19 cellular contexts compared by ENCODE assay signal in the genomic region with DNA sequence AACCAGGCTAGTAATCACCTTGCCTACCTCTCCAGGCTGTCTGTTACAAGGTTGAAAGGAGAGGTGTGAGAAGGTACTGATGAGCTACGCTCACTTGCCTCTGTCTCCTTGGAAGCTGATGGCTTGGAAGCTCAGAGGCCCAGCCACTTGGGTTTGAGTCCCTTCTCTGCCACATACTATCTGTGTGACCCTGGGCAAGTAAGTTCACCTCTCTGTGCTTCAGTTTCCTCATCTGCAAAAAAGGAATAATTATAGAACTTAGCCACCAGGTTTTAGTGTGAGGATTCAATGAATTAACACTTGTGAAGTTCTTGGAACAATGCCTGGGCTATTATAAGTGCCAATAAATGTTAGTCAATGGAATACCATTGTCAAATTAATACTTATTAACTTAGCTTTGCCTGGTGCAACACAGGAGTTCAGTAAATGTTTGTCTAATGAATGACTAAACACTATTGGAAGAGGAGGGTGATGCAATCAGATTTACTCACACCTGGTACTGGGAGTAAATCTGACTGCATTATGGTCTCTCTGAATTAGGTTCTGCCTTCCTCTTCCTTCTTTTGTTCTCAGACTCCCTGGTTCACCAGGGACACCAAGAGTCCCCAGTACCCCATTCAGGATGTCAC. TPM values are rescaled to one million over a fixed set of nuclear protein-coding genes. Genes with fewer than 3 reads are reported as not detected.
DNase-seq lines count a peak whose midpoint lies in the region; ATAC-seq, FAIRE-seq and TF ChIP-seq lines count a peak whose summit lies in the region.
"Had no signal": no experiment of that assay in that cellular context is flagged by ENCODE, and none has a peak within 500 bp of the region (broad histone marks: within the 10 kb centered on the region; RNA-seq: fewer than 3 reads in every experiment).

No MANE protein-coding gene starts in this region.

- peaks cover 2% of the 10 kb centered on the region for H3K27me3 ChIP-seq in astrocyte (ENCODE audit: insufficient read depth, low read length)
- H3K27me3 ChIP-seq: colonic mucosa, ovary had no signal

- H3K9ac ChIP-seq in astrocyte (ENCODE audit: low read length): no peak overlapping the region

- H3K4me3 ChIP-seq in AG10803 (ENCODE audit: low read length) (no peak overlapping the region), astrocyte (ENCODE audit: insufficient read depth, low read depth, low read length) (no peak overlapping the region)
- H3K4me3 ChIP-seq: colonic mucosa, ovary, thoracic aorta had no signal

- peaks cover 41% of the 10 kb centered on the region for H3K4me1 Mint-ChIP-seq in astrocyte (ENCODE audit: low read depth, unreplicated experiment)

- no peaks in the 10 kb centered on the region for H3K4me1 ChIP-seq in astrocyte (ENCODE audit: insufficient read depth, low read length)

- H2AFZ ChIP-seq in astrocyte (ENCODE audit: low read depth, low read length): no peak overlapping the region

- H3K36me3 ChIP-seq in astrocyte (ENCODE audit: insufficient read depth, low read length): no peaks in the 10 kb centered on the region
- H3K36me3 ChIP-seq: colonic mucosa, ovary, thoracic aorta had no signal

- no peak overlapping the region for H3K4me2 ChIP-seq in astrocyte (ENCODE audit: low read length)

- H3K9me3 ChIP-seq in astrocyte (ENCODE audit: insufficient read depth, low read depth, low read length): no peaks in the 10 kb centered on the region
- H3K9me3 ChIP-seq: colonic mucosa, ovary, thoracic aorta had no signal

- no peak overlapping the region for H3K4me3 Mint-ChIP-seq in astrocyte (ENCODE audit: unreplicated experiment)
- H3K4me3 Mint-ChIP-seq: activated T-cell treated with anti-CD3 and anti-CD28 coated beads, Interleukin-2, amount 50 U/mL, for 4 hours had no signal

- peak overlapping the region; percentile 78 for H3K27ac Mint-ChIP-seq in astrocyte (ENCODE audit: unreplicated experiment)

- no peaks in the 10 kb centered on the region for H4K20me1 ChIP-seq in astrocyte (ENCODE audit: insufficient read depth, low read length)

- no peaks in the 10 kb centered on the region for H3K36me3 Mint-ChIP-seq in astrocyte (ENCODE audit: low read depth, unreplicated experiment)

- H3K27ac ChIP-seq in astrocyte (ENCODE audit: low read depth, low read length): no peak overlapping the region
- H3K27ac ChIP-seq: colonic mucosa, ovary, thoracic aorta had no signal

- peaks cover 2% of the 10 kb centered on the region for H3K27me3 Mint-ChIP-seq in astrocyte (ENCODE audit: low read depth, unreplicated experiment)

- peak; percentile 11 for DNase-seq in AG10803 (ENCODE audit: low read depth)
- DNase-seq in HT1080 (ENCODE audit: low read depth): peak; percentile 29
- no peak for DNase-seq in astrocyte (ENCODE audit: low read depth)
- peak; percentile 95 for DNase-seq in kidney tubule cell (ENCODE audit: low spot score)
- no peak for DNase-seq in GDM1 (lab: John Stamatoyannopoulos, UW)
- no peak for DNase-seq in SW 1271 (lab: John Stamatoyannopoulos, UW)
- DNase-seq in NCI-H446 (lab: John Stamatoyannopoulos, UW): no peak
- DNase-seq: activated CD4-positive, alpha-beta T cell treated with anti-CD3 and anti-CD28 coated beads, Interleukin-2, amount 50 U/mL, for 1 hour; activated T-cell treated with anti-CD3 and anti-CD28 coated beads, Interleukin-2, amount 50 U/mL, for 4 hours; AML-193; colonic mucosa; midbrain; ovary; SHP77 treated with DMSO at 0.1 percent for 48 hours; T-helper 9 cell had no signal

- FAIRE-seq in astrocyte (lab: Jason Lieb, UNC): no peak
- FAIRE-seq: HTR-8/SVneo had no signal

- H3K9me3 Mint-ChIP-seq in astrocyte (ENCODE audit: unreplicated experiment): no peaks in the 10 kb centered on the region
- H3K9me3 Mint-ChIP-seq: activated T-cell treated with anti-CD3 and anti-CD28 coated beads, Interleukin-2, amount 50 U/mL, for 4 hours had no signal

- H3K79me2 ChIP-seq in astrocyte (ENCODE audit: insufficient read depth, low read length): no peaks in the 10 kb centered on the region

- no peak for TF ChIP-seq CTCF in AG10803 (conservative IDR thresholded peaks at IDR 0.05; ENCODE audit: low read length)
- no peak for TF ChIP-seq CTCF in astrocyte (IDR thresholded peaks at IDR 0.05; ENCODE audit: insufficient read depth, low read depth, low read length)

- no peak for ATAC-seq in HG03175 (IDR thresholded peaks at IDR 0.05; ENCODE audit: unreplicated experiment)
- ATAC-seq: activated T-cell treated with anti-CD3 and anti-CD28 coated beads, Interleukin-2, amount 50 U/mL, for 4 hours had no signal

RNA-seq across cellular contexts. Expression of gene TRABD2B, which starts 55.5 kb away (rescaled TPM):
- total RNA-seq in HT1080 (2014; rRNA removed; shearing (Covaris generic)): not detected in 2 replicates
- 0.02 and 0.07 TPM in 2 replicates for polyA plus RNA-seq in HT1080 (2015; cell fraction: cytosol; rRNA removed)
- 0.07 and 0.17 TPM in 2 replicates for polyA plus RNA-seq in HT1080 (2015; cell fraction: nucleus; rRNA removed)
- total RNA-seq in astrocyte: 0.89 and 1.8 TPM in 2 replicates
- total RNA-seq: activated T-cell treated with anti-CD3 and anti-CD28 coated beads, Interleukin-2, amount 50 U/mL, for 4 hours had no signal
- polyA plus RNA-seq: fibroblast of lung had no signal

Comparison
In these comparisons a context has a peak if more than half of its experiments do, and no peak if none do; other contexts are left out.
1. DNase-seq: peak in AG10803 (single experiment), HT1080 (single experiment) and kidney tubule cell (single experiment); none in astrocyte (single experiment), GDM1 (single experiment), SW 1271 (0 of 2) and NCI-H446 (0 of 2).